In genomic region chr4:52926575-52926974, GRCh38 we compare ENCODE assay signal across 20 cellular contexts.
"Had no signal": no experiment of that assay in that cellular context is flagged by ENCODE, and none has a peak within 500 bp of the region (broad histone marks: within the 10 kb centered on the region; RNA-seq: fewer than 3 reads in every experiment).

No MANE protein-coding gene starts in this region.

- H3K4me1 ChIP-seq: colonic mucosa, gastrocnemius medialis, heart left ventricle, spleen had no signal

- H3K36me3 Mint-ChIP-seq: activated naive CD4-positive, alpha-beta T cell treated with anti-CD3 and anti-CD28 coated beads, Interleukin-2, amount 10 ng/mL, durations not matched to agents 7 days and 5 days had no signal

- H3K9me3 ChIP-seq: colonic mucosa, gastrocnemius medialis, heart left ventricle, spleen, thyroid gland had no signal

- H3K9me3 Mint-ChIP-seq: activated naive CD4-positive, alpha-beta T cell treated with anti-CD3 and anti-CD28 coated beads, Interleukin-2, amount 10 ng/mL, durations not matched to agents 7 days and 5 days; activated naive CD8-positive, alpha-beta T cell treated with anti-CD3 and anti-CD28 coated beads, Interleukin-2, amount 50 U/mL, for 24 hours; activated T-cell treated with anti-CD3 and anti-CD28 coated beads, Interleukin-2, amount 50 U/mL, for 4 hours; central memory CD8-positive, alpha-beta T cell; naive thymus-derived CD4-positive, alpha-beta T cell; T-cell had no signal

- H3K4me1 Mint-ChIP-seq: activated naive CD4-positive, alpha-beta T cell treated with anti-CD3 and anti-CD28 coated beads, Interleukin-2, amount 10 ng/mL, durations not matched to agents 7 days and 5 days; activated naive CD8-positive, alpha-beta T cell treated with anti-CD3 and anti-CD28 coated beads, Interleukin-2, amount 50 U/mL, for 24 hours; central memory CD8-positive, alpha-beta T cell; naive thymus-derived CD4-positive, alpha-beta T cell; T-cell had no signal

- H3K4me3 ChIP-seq: colonic mucosa, gastrocnemius medialis, heart left ventricle, spleen, thyroid gland had no signal

- H3K36me3 ChIP-seq: colonic mucosa, gastrocnemius medialis, heart left ventricle, spleen, thyroid gland had no signal

- H3K27ac Mint-ChIP-seq: activated naive CD4-positive, alpha-beta T cell treated with anti-CD3 and anti-CD28 coated beads, Interleukin-2, amount 10 ng/mL, durations not matched to agents 7 days and 5 days; activated naive CD8-positive, alpha-beta T cell treated with anti-CD3 and anti-CD28 coated beads, Interleukin-2, amount 50 U/mL, for 24 hours; naive thymus-derived CD4-positive, alpha-beta T cell; T-cell had no signal

- H3K27me3 Mint-ChIP-seq: activated naive CD4-positive, alpha-beta T cell treated with anti-CD3 and anti-CD28 coated beads, Interleukin-2, amount 10 ng/mL, durations not matched to agents 7 days and 5 days; activated naive CD8-positive, alpha-beta T cell treated with anti-CD3 and anti-CD28 coated beads, Interleukin-2, amount 50 U/mL, for 24 hours; central memory CD8-positive, alpha-beta T cell; naive thymus-derived CD4-positive, alpha-beta T cell; T-cell had no signal

- DNase-seq: activated CD4-positive, alpha-beta T cell treated with anti-CD3 and anti-CD28 coated beads, Interleukin-2, amount 50 U/mL, for 1 hour; activated CD8-positive, alpha-beta memory T cell treated with anti-CD3 and anti-CD28 coated beads, Interleukin-2, amount 50 U/mL, for 4 hours; activated naive CD4-positive, alpha-beta T cell treated with anti-CD3 and anti-CD28 coated beads, Interleukin-2, amount 10 ng/mL, durations not matched to agents 7 days and 5 days; activated naive CD8-positive, alpha-beta T cell treated with anti-CD3 and anti-CD28 coated beads, Interleukin-2, amount 50 U/mL, for 24 hours; activated T-cell treated with anti-CD3 and anti-CD28 coated beads, Interleukin-2, amount 50 U/mL, for 4 hours; anterior cingulate cortex; colonic mucosa; gastrocnemius medialis; heart left ventricle; left cardiac atrium; mesenchymal stem cell; naive thymus-derived CD4-positive, alpha-beta T cell; nucleus accumbens; spleen; stimulated activated naive CD4-positive, alpha-beta T cell; T-cell; T-helper 9 cell; thyroid gland had no signal

- H3K4me3 Mint-ChIP-seq: activated naive CD4-positive, alpha-beta T cell treated with anti-CD3 and anti-CD28 coated beads, Interleukin-2, amount 10 ng/mL, durations not matched to agents 7 days and 5 days; activated naive CD8-positive, alpha-beta T cell treated with anti-CD3 and anti-CD28 coated beads, Interleukin-2, amount 50 U/mL, for 24 hours; activated T-cell treated with anti-CD3 and anti-CD28 coated beads, Interleukin-2, amount 50 U/mL, for 4 hours; brain; central memory CD8-positive, alpha-beta T cell; naive thymus-derived CD4-positive, alpha-beta T cell; T-cell had no signal

- H3K27ac ChIP-seq: colonic mucosa, gastrocnemius medialis, heart left ventricle, spleen, thyroid gland had no signal

- H3K27me3 ChIP-seq: colonic mucosa, gastrocnemius medialis, heart left ventricle, spleen, thyroid gland had no signal
